11 cellular contexts compared by ENCODE assay signal in the genomic region with DNA sequence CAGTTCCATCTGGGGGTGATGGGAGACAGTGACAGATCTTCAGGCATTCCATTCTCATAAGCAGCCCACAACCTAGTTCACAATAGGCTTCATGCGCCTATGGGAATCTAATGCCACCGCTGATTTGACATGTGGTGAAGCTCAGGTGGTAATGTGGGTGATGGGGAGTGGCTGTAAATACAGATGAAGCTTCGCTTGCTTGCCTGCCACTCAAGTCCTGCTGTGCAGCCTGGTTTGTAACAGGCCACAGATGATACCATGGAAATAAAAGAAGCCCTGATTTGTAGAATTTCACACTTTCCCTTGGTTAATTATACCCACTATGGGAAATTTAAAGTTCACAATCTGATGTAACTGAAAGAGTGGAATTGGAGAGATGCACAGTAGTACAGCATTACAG.
"Had no signal": no experiment of that assay in that cellular context is flagged by ENCODE, and none has a peak within 500 bp of the region (broad histone marks: within the 10 kb centered on the region; RNA-seq: fewer than 3 reads in every experiment).

No MANE protein-coding gene starts in this region.

- H3K27ac ChIP-seq: GM23248 had no signal

- FAIRE-seq: H1, H54 had no signal

- H2AFZ ChIP-seq: GM23248, GM23338 had no signal

- H3K4me3 ChIP-seq: GM23248, GM23338, HAP-1 had no signal

- ATAC-seq: GM23338, HCT116 had no signal

- H3K4me2 ChIP-seq: GM23338 had no signal

- H3K36me3 ChIP-seq: HAP-1 had no signal

- H3K9ac ChIP-seq: GM23248 had no signal

- DNase-seq: GM23248, GOT3, H7, H9, HCEC 1CT, HFFc6 had no signal
